Comparison of ENCODE assay signal across 9 cellular contexts in genomic region chr19:10864538-10864899, GRCh38. TPM values are rescaled to one million over a fixed set of nuclear protein-coding genes. Genes with fewer than 3 reads are reported as not detected.
DNase-seq lines count a peak whose midpoint lies in the region; ATAC-seq and TF ChIP-seq lines count a peak whose summit lies in the region.
"Had no signal": no experiment of that assay in that cellular context is flagged by ENCODE, and none has a peak within 500 bp of the region (broad histone marks: within the 10 kb centered on the region; RNA-seq: fewer than 3 reads in every experiment).

No MANE protein-coding gene starts in this region.

- H3K36me3 ChIP-seq in right atrium auricular region = no peaks in the 10 kb centered on the region

- peak overlapping the region in 1 of 2 donors; percentile 16 for H3K4me3 ChIP-seq in right atrium auricular region

- intact Hi-C loops in sciatic nerve (cut with DNase I) = no loop called here

- H3K4me1 Mint-ChIP-seq in T-helper 17 cell = peaks cover 12% of the 10 kb centered on the region

- no peak overlapping the region for H3K27ac ChIP-seq in right atrium auricular region

- H3K36me3 Mint-ChIP-seq in T-helper 17 cell (ENCODE audit: low read depth) = peaks cover 4% of the 10 kb centered on the region

- H3K4me3 Mint-ChIP-seq in T-helper 17 cell = peak overlapping the region; percentile 65

- peak; percentile 21 to 49 for DNase-seq in NCI-H187 (lab: John Stamatoyannopoulos, UW)
- no peak for DNase-seq in NCI-H187 treated with DMSO at 0.1 percent for 48 hours (lab: John Stamatoyannopoulos, UW)
- peak; percentile 76 for DNase-seq in NCI-H146 (lab: John Stamatoyannopoulos, UW)
- DNase-seq in T-helper 17 cell = peak; percentile 66 to 71 (median 68)
- DNase-seq in amniotic stem cell (lab: John Stamatoyannopoulos, UW) = peak; percentile 59
- peak; percentile 80 for DNase-seq in right atrium auricular region (ENCODE audit: low spot score)
- peak; percentile 93 for DNase-seq in sciatic nerve (ENCODE audit: low spot score)

- no peaks in the 10 kb centered on the region for H3K27me3 Mint-ChIP-seq in T-helper 17 cell

- peak; percentile 72 to 88 for TF ChIP-seq CTCF in right atrium auricular region (IDR thresholded peaks at IDR 0.05)

- H3K27ac Mint-ChIP-seq in T-helper 17 cell = peak overlapping the region; percentile 67

- H3K9me3 ChIP-seq in T-helper 17 cell (ENCODE audit: control insufficient read depth, low read length, poor library complexity, severe bottlenecking) (no peaks in the 10 kb centered on the region), right atrium auricular region (no peaks in the 10 kb centered on the region)

- H3K27me3 ChIP-seq in right atrium auricular region = no peaks in the 10 kb centered on the region

- ATAC-seq in T-helper 17 cell (peak; percentile 90), sciatic nerve (peak; percentile 89), GM21737 (IDR thresholded peaks at IDR 0.05; ENCODE audit: unreplicated experiment) (no peak)

- peaks cover 0 to 8% of the 10 kb centered on the region in 2 donors for H3K4me1 ChIP-seq in right atrium auricular region

RNA-seq across cellular contexts. Expression of gene CARM1, which starts 6.8 kb away (rescaled TPM):
- total RNA-seq in T-helper 17 cell = 10 to 100 TPM; 22.9 to 24.3 TPM
- total RNA-seq in right atrium auricular region = 10 to 100 TPM; 15.3 to 19.8 TPM
- 33.3 TPM for total RNA-seq in sciatic nerve

RNA-seq across cellular contexts. Expression of gene C19orf38, which starts 16.3 kb away (rescaled TPM):
- total RNA-seq in T-helper 17 cell = 1 to 10 TPM; 1.6 to 2.2 TPM
- 1 to 10 TPM in 1 of 2 donors, not detected in 1; 1.5 TPM for total RNA-seq in right atrium auricular region
- 2.7 TPM for total RNA-seq in sciatic nerve
- total RNA-seq: pulmonary artery endothelial cell had no signal

RNA-seq across cellular contexts. Expression of gene TMED1, which starts 28.5 kb away (rescaled TPM):
- total RNA-seq in T-helper 17 cell (10 to 100 TPM in 1 of 2 donors, 1 to 10 TPM in 1; 8.7 to 10.5 TPM), right atrium auricular region (10 to 100 TPM; 39.3 to 50.9 TPM), sciatic nerve (20.0 TPM)
